Comparison of ENCODE assay signal across 8 cellular contexts in genomic region chr12:100138048-100138907, GRCh38. TPM values are rescaled to one million over a fixed set of nuclear protein-coding genes. Genes with fewer than 3 reads are reported as not detected.
DNase-seq lines count a peak whose midpoint lies in the region; ATAC-seq and TF ChIP-seq lines count a peak whose summit lies in the region.

No MANE protein-coding gene starts in this region.

- no peak overlapping the region for H2AFZ ChIP-seq in OCI-LY3 (ENCODE audit: low read depth, low read length)
- no peak overlapping the region for H2AFZ ChIP-seq in fibroblast of lung (ENCODE audit: low read length)

- H3K9me3 ChIP-seq in OCI-LY3 (ENCODE audit: insufficient read depth, low read length) (no peaks in the 10 kb centered on the region), fibroblast of lung (ENCODE audit: control insufficient read depth, insufficient read depth, low read depth, low read length) (no peaks in the 10 kb centered on the region), transverse colon (no peaks in the 10 kb centered on the region)

- H3K27me3 ChIP-seq in OCI-LY3 (ENCODE audit: low read depth, low read length) (no peaks in the 10 kb centered on the region), fibroblast of lung (ENCODE audit: control insufficient read depth, insufficient read depth, low read length) (no peaks in the 10 kb centered on the region), transverse colon (no peaks in the 10 kb centered on the region)

- H3K79me2 ChIP-seq in OCI-LY3 (ENCODE audit: low read length) (peaks cover 90% of the 10 kb centered on the region), fibroblast of lung (ENCODE audit: control insufficient read depth, insufficient read depth, low read length) (peaks cover 81% of the 10 kb centered on the region)

- H3K4me3 ChIP-seq in OCI-LY3 (ENCODE audit: low read length) (peak overlapping the region; percentile 45), fibroblast of lung (replicated peaks in 1 of 4; ENCODE audit: control extremely low read depth in 1 of 4, insufficient read depth in 1 of 4, low read depth in 3 of 4, low read length in 4 of 4) (no peak overlapping the region), transverse colon (no peak overlapping the region)

- H3K4me2 ChIP-seq in OCI-LY3 (ENCODE audit: low read length) (peak overlapping the region; percentile 71), fibroblast of lung (ENCODE audit: extremely low read depth, insufficient read depth, low read length) (no peak overlapping the region)

- no peaks in the 10 kb centered on the region for H3K36me3 ChIP-seq in OCI-LY3 (replicated peaks; ENCODE audit: low read depth, low read length)
- no peaks in the 10 kb centered on the region for H3K36me3 ChIP-seq in fibroblast of lung (ENCODE audit: control insufficient read depth, insufficient read depth, low read length)
- no peaks in the 10 kb centered on the region for H3K36me3 ChIP-seq in transverse colon

- intact Hi-C loops in transverse colon (cut with DNase I; ENCODE audit: low total_unique reads), result no loop called here
- intact Hi-C loops in left cardiac atrium (cut with DNase I), result no loop called here

- in situ Hi-C loops in transverse colon (cut with MboI; ENCODE audit: low pct_ligation_motif_present in 1 of 4, low pct_unique_long_range_greater_than_20kb in 1 of 4, low sequenced_read_pairs in 3 of 4), result no loop called here

- TF ChIP-seq POLR2A in transverse colon (IDR thresholded peaks at IDR 0.05), result no peak

- TF ChIP-seq EP300 in transverse colon (IDR thresholded peaks at IDR 0.05; ENCODE audit: low read depth), result no peak

- TF ChIP-seq CTCF in OCI-LY3 (IDR thresholded peaks at IDR 0.05; ENCODE audit: low read depth, low read length), result peak; percentile 56
- peak; percentile 23 to 55 for TF ChIP-seq CTCF in fibroblast of lung (conservative IDR thresholded peaks at IDR 0.05 in 1 of 2, IDR thresholded peaks at IDR 0.05 in 1 of 2; ENCODE audit: low read depth in 1 of 2, low read length in 2 of 2)
- peak in 2 of 5 experiments; percentile 10 to 11 for TF ChIP-seq CTCF in transverse colon (IDR thresholded peaks at IDR 0.05)

- ATAC-seq in GM19372 (IDR thresholded peaks at IDR 0.05; ENCODE audit: low read depth, unreplicated experiment), result peak; percentile 31
- ATAC-seq in HG02623 (IDR thresholded peaks at IDR 0.05; ENCODE audit: unreplicated experiment), result no peak
- ATAC-seq in left cardiac atrium, result no peak

- H3K9ac ChIP-seq in OCI-LY3 (ENCODE audit: low read length) (no peak overlapping the region), fibroblast of lung (ENCODE audit: insufficient read depth, low read length) (no peak overlapping the region)

- no peak overlapping the region; the same call in 1 of the 2 replicates for H3K27ac ChIP-seq in OCI-LY3 (ENCODE audit: low read length)
- no peak overlapping the region for H3K27ac ChIP-seq in fibroblast of lung (ENCODE audit: insufficient read depth, low read length)
- H3K27ac ChIP-seq in transverse colon, result peak overlapping the region in 3 of 4 donors; percentile 1 to 36 (median 17)

- DNase-seq in CD1c-positive myeloid dendritic cell (ENCODE audit: extremely low spot score), result peak; percentile 75
- peak in 1 of 2 donors; percentile 28 for DNase-seq in fibroblast of lung (ENCODE audit: low read depth in 2 of 2)
- no peak for DNase-seq in transverse colon
- DNase-seq in iPS-NIHi11 (ENCODE audit: low spot score), result no peak
- no peak for DNase-seq in left cardiac atrium

- H4K20me1 ChIP-seq in OCI-LY3 (ENCODE audit: insufficient read depth, low read length) (peaks cover 40% of the 10 kb centered on the region), fibroblast of lung (ENCODE audit: control insufficient read depth, extremely low read depth, insufficient read depth, low read length) (no peaks in the 10 kb centered on the region)

- H3K4me1 ChIP-seq in OCI-LY3 (ENCODE audit: low read length), result peaks cover 30% of the 10 kb centered on the region
- H3K4me1 ChIP-seq in fibroblast of lung (ENCODE audit: control insufficient read depth, extremely low read depth, insufficient read depth, low read length), result no peaks in the 10 kb centered on the region
- peaks cover 8 to 46% (median 23%) of the 10 kb centered on the region in 4 donors for H3K4me1 ChIP-seq in transverse colon

- 38 to 67% methylated on average over 6 to 9 of the region's 9 CpGs for WGBS in transverse colon (ENCODE audit: low coverage in 1 of 2), 2 donors

RNA-seq across cellular contexts. Expression of gene BLTP3B, which starts 4.4 kb away (rescaled TPM):
- 38.3 and 44.4 TPM in 2 replicates for total RNA-seq in fibroblast of lung
- polyA plus RNA-seq in fibroblast of lung, result 30.0 and 37.2 TPM in 2 replicates
- 13.5 and 14.7 TPM in 2 replicates for polyA plus RNA-seq in fibroblast of lung (2012)
- 1.9 and 2.8 TPM in 2 replicates for polyA minus RNA-seq in fibroblast of lung (ENCODE audit: low replicate concordance)
- 10 to 100 TPM in 3 of 4 donors, 1 to 10 TPM in 1; 3.8 to 44.1 (median 31.5) TPM for total RNA-seq in transverse colon
- 10 to 100 TPM; 13.5 to 19.4 TPM for total RNA-seq in left cardiac atrium

Comparison
In these comparisons a context has a peak if more than half of its experiments do, and no peak if none do; other contexts are left out.
1. H3K27ac ChIP-seq: peak in transverse colon (3 of 4); none in OCI-LY3 (single experiment) and fibroblast of lung (single experiment).